Comparison of ENCODE assay signal across 23 cellular contexts in the genomic region with DNA sequence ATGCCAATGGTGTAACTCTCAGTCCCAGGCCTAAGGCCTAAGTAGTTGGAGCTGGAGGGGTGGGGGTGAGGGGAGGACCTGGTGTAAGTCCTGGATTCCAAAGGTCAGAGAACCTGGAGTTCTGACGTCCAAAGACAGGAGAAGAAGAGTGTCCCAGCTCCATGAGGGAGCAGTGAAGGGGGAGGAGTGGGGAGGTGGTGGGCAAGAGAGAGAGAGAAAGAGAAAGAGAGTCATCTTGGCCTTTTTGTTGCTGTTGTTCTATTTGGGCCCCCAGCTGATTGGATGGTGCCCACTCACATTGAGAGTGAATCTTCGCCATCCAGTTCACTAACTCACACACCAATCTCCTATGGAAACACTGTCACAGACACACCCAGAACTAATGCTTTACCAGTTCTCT.
"Had no signal": no experiment of that assay in that cellular context is flagged by ENCODE, and none has a peak within 500 bp of the region (broad histone marks: within the 10 kb centered on the region; RNA-seq: fewer than 3 reads in every experiment).

No MANE protein-coding gene starts in this region.

- H3K36me3 ChIP-seq: heart right ventricle, left ventricle myocardium inferior, neural progenitor cell, neutrophil, ovary, sigmoid colon, spleen, tibial nerve had no signal

- H3K9me3 ChIP-seq: neutrophil, ovary, sigmoid colon had no signal

- H3K27ac ChIP-seq: heart right ventricle, hepatocyte, left ventricle myocardium inferior, neural progenitor cell, neutrophil, sigmoid colon, spleen, tibial nerve had no signal

- DNase-seq: heart right ventricle; islet precursor cell; left ventricle myocardium inferior; mesendoderm; naive B cell; natural killer cell; nephron progenitor cell; occipital lobe; ovary; right cardiac atrium; sigmoid colon; small intestine; spleen; stimulated activated CD4-positive, alpha-beta T cell treated with anti-CD3 and anti-CD28 coated beads, Interleukin-4, amount 100 ng/mL, for 24 hours; stimulated activated naive CD4-positive, alpha-beta T cell treated with Interleukin-2 at 50 U/mL for 16 hours; stimulated activated naive CD8-positive, alpha-beta T cell treated with anti-CD3 and anti-CD28 coated beads, Interleukin-15, amount 100 ng/mL, for 72 hours; substantia nigra had no signal

- FAIRE-seq: small intestine had no signal

- H3K4me1 ChIP-seq: neural progenitor cell, sigmoid colon had no signal

- H3K4me3 ChIP-seq: heart right ventricle, hepatocyte, left ventricle myocardium inferior, lung, neural progenitor cell, ovary, sigmoid colon, spleen, tibial nerve had no signal

- H3K27me3 ChIP-seq: heart right ventricle, hepatocyte, neural progenitor cell, neutrophil, ovary, sigmoid colon, spleen, tibial nerve had no signal

- ATAC-seq: heart right ventricle; right cardiac atrium; stimulated activated effector memory CD8-positive, alpha-beta T cell treated with anti-CD3 and anti-CD28 coated beads, Interleukin-12 subunit alpha, Interleukin-12 subunit beta, amount 100 ng/mL, for 72 hours; stimulated activated naive CD8-positive, alpha-beta T cell treated with anti-CD3 and anti-CD28 coated beads, Interleukin-15, amount 100 ng/mL, for 72 hours had no signal
